Comparison of ENCODE assay signal across 9 cellular contexts in genomic region chr3:172808969-172809546, GRCh38. TPM values are rescaled to one million over a fixed set of nuclear protein-coding genes. Genes with fewer than 3 reads are reported as not detected.
DNase-seq lines count a peak whose midpoint lies in the region; ATAC-seq and TF ChIP-seq lines count a peak whose summit lies in the region.
"Had no signal": no experiment of that assay in that cellular context is flagged by ENCODE, and none has a peak within 500 bp of the region (broad histone marks: within the 10 kb centered on the region; RNA-seq: fewer than 3 reads in every experiment).

No MANE protein-coding gene starts in this region.

- no TSS peak for BruUV-seq in Panc1 (replicated peaks; lab: Mats Ljungman, UMichigan)

- no peak overlapping the region for H3K27ac ChIP-seq in Panc1 (ENCODE audit: low read length)
- H3K27ac ChIP-seq: SJCRH30 had no signal

- H3K4me3 ChIP-seq in Panc1 (ENCODE audit: low read depth in 2 of 2, low read length in 2 of 2) (no peak overlapping the region), fibroblast of pulmonary artery (replicated peaks; ENCODE audit: low read depth, low read length) (no peak overlapping the region)
- H3K4me3 ChIP-seq: SJCRH30 had no signal

- H3K4me1 ChIP-seq in Panc1 (ENCODE audit: control insufficient read depth, insufficient read depth, low read length): no peaks in the 10 kb centered on the region
- H3K4me1 ChIP-seq: SJCRH30 had no signal

- no peaks in the 10 kb centered on the region for H3K9me3 ChIP-seq in Panc1 (ENCODE audit: control insufficient read depth, insufficient read depth, low read depth, low read length)
- H3K9me3 ChIP-seq: SJCRH30 had no signal

- intact Hi-C loops in Panc1 (cut with micrococcal nuclease; ENCODE audit: unreplicated experiment): no loop called here

- CTCF ChIA-PET in Panc1 (lab: Charles Lee): no interaction called here

- peaks cover 84% of the 10 kb centered on the region for H3K36me3 ChIP-seq in Panc1 (ENCODE audit: control insufficient read depth, insufficient read depth, low read length)

- ATAC-seq in Panc1: peak; percentile 76
- ATAC-seq in GM18517 (IDR thresholded peaks at IDR 0.05; ENCODE audit: unreplicated experiment): no peak
- no peak for ATAC-seq in HG02642 (IDR thresholded peaks at IDR 0.05; ENCODE audit: poor library complexity, unreplicated experiment)

- in situ Hi-C loops in Panc1 (cut with HindIII; ENCODE audit: low pct_unique_long_range_greater_than_20kb, low sequenced_read_pairs): no loop called here

- POLR2A ChIA-PET in Panc1 (lab: Charles Lee): no interaction called here

- DNase-seq in ELR (ENCODE audit: low read depth) (peak; percentile 63), HS-5 (ENCODE audit: low read depth) (peak; percentile 29), Panc1 (ENCODE audit: low read depth, low spot score) (no peak), fibroblast of pulmonary artery (ENCODE audit: low read depth) (peak; percentile 82), superior temporal gyrus (ENCODE audit: extremely low spot score) (peak; percentile 89)
- no peak for DNase-seq in activated CD8-positive, alpha-beta memory T cell treated with anti-CD3 and anti-CD28 coated beads for 24 hours

- TF ChIP-seq CTCF in Panc1 (IDR thresholded peaks at IDR 0.05): peak; percentile 38; the same call in 1 of the 2 replicates
- peak; percentile 40 for TF ChIP-seq CTCF in fibroblast of pulmonary artery (IDR thresholded peaks at IDR 0.05; ENCODE audit: low read length, missing control alignments)

- H3K27me3 ChIP-seq in Panc1 (ENCODE audit: control insufficient read depth, insufficient read depth, low read length): no peaks in the 10 kb centered on the region
- H3K27me3 ChIP-seq: SJCRH30 had no signal

RNA-seq across cellular contexts. Expression of gene ECT2, which starts 58.5 kb away (rescaled TPM):
- 102 TPM for total RNA-seq in Panc1 (2021; ENCODE audit: unreplicated experiment)
- 23.7 TPM for polyA plus RNA-seq in Panc1 (2012; ENCODE audit: insufficient read length)

Comparison
In these comparisons a context has a peak if more than half of its experiments do, and no peak if none do; other contexts are left out.
1. DNase-seq: peak in ELR (single experiment), HS-5 (single experiment), fibroblast of pulmonary artery (single experiment) and superior temporal gyrus (single experiment); none in Panc1 (single experiment) and activated CD8-positive, alpha-beta memory T cell treated with anti-CD3 and anti-CD28 coated beads for 24 hours (single experiment).